Comparison of ENCODE assay signal across 16 cellular contexts in the genomic region with DNA sequence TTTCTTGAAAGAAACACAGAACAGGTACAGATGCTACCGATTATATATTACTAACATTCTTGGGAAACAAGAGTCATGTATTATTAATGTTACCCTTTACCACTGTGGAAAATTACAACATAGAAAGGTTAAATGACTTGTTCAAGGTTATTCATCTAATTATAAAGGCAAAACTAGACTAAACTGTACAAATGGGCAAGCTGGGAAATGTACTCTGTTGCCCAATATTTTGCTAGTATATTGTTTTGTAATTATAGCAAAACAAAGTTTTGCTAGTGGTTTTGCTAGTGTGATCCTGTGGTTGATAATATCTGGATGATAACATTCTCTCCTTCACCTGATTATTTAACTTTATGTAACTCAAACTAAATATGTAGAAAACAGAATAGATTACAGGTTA.
DNase-seq lines count a peak whose midpoint lies in the region; TF ChIP-seq lines count a peak whose summit lies in the region.
"Had no signal": no experiment of that assay in that cellular context is flagged by ENCODE, and none has a peak within 500 bp of the region (broad histone marks: within the 10 kb centered on the region; RNA-seq: fewer than 3 reads in every experiment).

No MANE protein-coding gene starts in this region.

- no peaks in the 10 kb centered on the region for H3K79me2 ChIP-seq in mammary epithelial cell (ENCODE audit: insufficient read depth, low read length)
- H3K79me2 ChIP-seq in neural progenitor cell (ENCODE audit: low read depth) = no peaks in the 10 kb centered on the region

- H3K27ac Mint-ChIP-seq in neural progenitor cell = no peak overlapping the region
- no peak overlapping the region for H3K27ac Mint-ChIP-seq in activated CD4-positive, alpha-beta memory T cell treated with anti-CD3 and anti-CD28 coated beads for 36 hours
- H3K27ac Mint-ChIP-seq: CD4-positive, CD25-positive, alpha-beta regulatory T cell; GM23338 had no signal

- H3K9ac ChIP-seq in mammary epithelial cell (ENCODE audit: insufficient read depth, low read length) = no peak overlapping the region
- no peak overlapping the region for H3K9ac ChIP-seq in neural progenitor cell
- H3K9ac ChIP-seq: BLaER1 treated with 17β-estradiol and CSF1 and Interleukin-3, amounts not matched to agents 10 nM and 100 nM had no signal

- H2AFZ ChIP-seq in mammary epithelial cell (ENCODE audit: low read depth, low read length) (no peak overlapping the region), neural progenitor cell (replicated peaks) (no peak overlapping the region)
- H2AFZ ChIP-seq: GM23338 had no signal

- peaks cover 6% of the 10 kb centered on the region for H3K9me3 Mint-ChIP-seq in neural progenitor cell
- H3K9me3 Mint-ChIP-seq in activated CD4-positive, alpha-beta memory T cell treated with anti-CD3 and anti-CD28 coated beads for 36 hours = peaks cover 9% of the 10 kb centered on the region

- H3K4me1 Mint-ChIP-seq in neural progenitor cell = peaks cover 7% of the 10 kb centered on the region
- H3K4me1 Mint-ChIP-seq in activated CD4-positive, alpha-beta memory T cell treated with anti-CD3 and anti-CD28 coated beads for 36 hours (ENCODE audit: low read depth) = no peaks in the 10 kb centered on the region
- H3K4me1 Mint-ChIP-seq: CD4-positive, CD25-positive, alpha-beta regulatory T cell; GM23338 had no signal

- H3K27me3 ChIP-seq in mammary epithelial cell (ENCODE audit: insufficient read depth, low read length) = no peaks in the 10 kb centered on the region
- no peaks in the 10 kb centered on the region for H3K27me3 ChIP-seq in breast epithelium
- H3K27me3 ChIP-seq in neural progenitor cell = no peaks in the 10 kb centered on the region
- no peaks in the 10 kb centered on the region for H3K27me3 ChIP-seq in tibial artery
- H3K27me3 ChIP-seq: BLaER1 treated with 17β-estradiol and CSF1 and Interleukin-3, amounts not matched to agents 10 nM and 100 nM had no signal

- H3K4me1 ChIP-seq in mammary epithelial cell (ENCODE audit: insufficient read depth, low read length) (no peaks in the 10 kb centered on the region), breast epithelium (no peaks in the 10 kb centered on the region), neural progenitor cell (peaks cover 7% of the 10 kb centered on the region), tibial artery (no peaks in the 10 kb centered on the region)
- H3K4me1 ChIP-seq: BLaER1 treated with 17β-estradiol and CSF1 and Interleukin-3, amounts not matched to agents 10 nM and 100 nM had no signal

- H4K20me1 ChIP-seq in mammary epithelial cell (ENCODE audit: insufficient read depth, low read length) (no peaks in the 10 kb centered on the region), neural progenitor cell (ENCODE audit: low read depth) (no peaks in the 10 kb centered on the region)
- H4K20me1 ChIP-seq: BLaER1 treated with 17β-estradiol and CSF1 and Interleukin-3, amounts not matched to agents 10 nM and 100 nM had no signal

- H3K36me3 ChIP-seq in mammary epithelial cell (ENCODE audit: insufficient read depth, low read length) = no peaks in the 10 kb centered on the region
- no peaks in the 10 kb centered on the region for H3K36me3 ChIP-seq in breast epithelium
- H3K36me3 ChIP-seq in neural progenitor cell = no peaks in the 10 kb centered on the region
- H3K36me3 ChIP-seq in tibial artery = no peaks in the 10 kb centered on the region
- H3K36me3 ChIP-seq: BLaER1 treated with 17β-estradiol and CSF1 and Interleukin-3, amounts not matched to agents 10 nM and 100 nM had no signal

- dilution Hi-C loops in mammary epithelial cell (cut with HindIII; ENCODE audit: low sequenced_read_pairs) = no loop called here

- no peak overlapping the region for H3K4me3 ChIP-seq in mammary epithelial cell (replicated peaks in 1 of 3; ENCODE audit: insufficient read depth in 1 of 3, low read depth in 2 of 3, low read length in 3 of 3)
- H3K4me3 ChIP-seq in breast epithelium = no peak overlapping the region
- no peak overlapping the region for H3K4me3 ChIP-seq in epithelial cell of esophagus (ENCODE audit: low read length)
- no peak overlapping the region for H3K4me3 ChIP-seq in foreskin fibroblast (ENCODE audit: low read depth in 1 of 2, low read length in 2 of 2)
- no peak overlapping the region for H3K4me3 ChIP-seq in neural progenitor cell
- H3K4me3 ChIP-seq in tibial artery = no peak overlapping the region
- H3K4me3 ChIP-seq: BLaER1 treated with 17β-estradiol and CSF1 and Interleukin-3, amounts not matched to agents 10 nM and 100 nM; GM23338 had no signal

- TF ChIP-seq CTCF in mammary epithelial cell (conservative IDR thresholded peaks at IDR 0.05 in 1 of 2, IDR thresholded peaks at IDR 0.05 in 1 of 2; ENCODE audit: extremely low read depth in 1 of 2, insufficient read depth in 1 of 2, low read depth in 1 of 2, low read length in 2 of 2) = no peak
- no peak for TF ChIP-seq CTCF in breast epithelium (IDR thresholded peaks at IDR 0.05)
- TF ChIP-seq CTCF in epithelial cell of esophagus (IDR thresholded peaks at IDR 0.05; ENCODE audit: insufficient read depth, low read depth, low read length, missing control alignments) = no peak
- no peak for TF ChIP-seq CTCF in foreskin fibroblast (IDR thresholded peaks at IDR 0.05; ENCODE audit: low read depth, low read length)
- TF ChIP-seq CTCF in neural progenitor cell (IDR thresholded peaks at IDR 0.05) = no peak
- TF ChIP-seq CTCF in tibial artery (IDR thresholded peaks at IDR 0.05) = no peak

- peaks cover 2% of the 10 kb centered on the region for H3K27me3 Mint-ChIP-seq in neural progenitor cell (ENCODE audit: insufficient read depth, low read depth)
- no peaks in the 10 kb centered on the region for H3K27me3 Mint-ChIP-seq in activated CD4-positive, alpha-beta memory T cell treated with anti-CD3 and anti-CD28 coated beads for 36 hours
- H3K27me3 Mint-ChIP-seq: CD4-positive, CD25-positive, alpha-beta regulatory T cell had no signal

- CTCF ChIA-PET in mammary epithelial cell (lab: Charles Lee; ENCODE audit: low non-redundant PET) = no interaction called here
- CTCF ChIA-PET in activated CD4-positive, alpha-beta memory T cell treated with anti-CD3 and anti-CD28 coated beads for 36 hours (lab: Charles Lee) = no interaction called here

- WGBS in mammary epithelial cell (ENCODE audit: low coverage, missing lambda C conversion rate) = 18% methylated on average over 1 of the region's 1 CpG

- TF ChIP-seq POLR2A in breast epithelium (IDR thresholded peaks at IDR 0.05) = no peak

- BruUV-seq in mammary epithelial cell (replicated peaks; lab: Mats Ljungman, UMichigan) = no TSS peak

- H3K4me2 ChIP-seq in mammary epithelial cell (ENCODE audit: insufficient read depth, low read depth, low read length) = no peak overlapping the region
- H3K4me2 ChIP-seq in neural progenitor cell = no peak overlapping the region
- H3K4me2 ChIP-seq: BLaER1 treated with 17β-estradiol and CSF1 and Interleukin-3, amounts not matched to agents 10 nM and 100 nM; GM23338 had no signal

- H3K36me3 Mint-ChIP-seq in neural progenitor cell = no peaks in the 10 kb centered on the region
- H3K36me3 Mint-ChIP-seq in activated CD4-positive, alpha-beta memory T cell treated with anti-CD3 and anti-CD28 coated beads for 36 hours = no peaks in the 10 kb centered on the region
- H3K36me3 Mint-ChIP-seq: CD4-positive, CD25-positive, alpha-beta regulatory T cell had no signal

- H3K4me3 Mint-ChIP-seq in neural progenitor cell = no peak overlapping the region
- no peak overlapping the region for H3K4me3 Mint-ChIP-seq in activated CD4-positive, alpha-beta memory T cell treated with anti-CD3 and anti-CD28 coated beads for 36 hours
- H3K4me3 Mint-ChIP-seq: CD4-positive, CD25-positive, alpha-beta regulatory T cell; GM23338 had no signal

- no peaks in the 10 kb centered on the region for H3F3A ChIP-seq in neural progenitor cell (ENCODE audit: low read depth)

- in situ Hi-C loops in mammary epithelial cell (cut with MboI; ENCODE audit: low sequenced_read_pairs in 2 of 2) = no loop called here

- H3K27ac ChIP-seq in mammary epithelial cell (ENCODE audit: insufficient read depth, low read depth, low read length) (no peak overlapping the region), breast epithelium (no peak overlapping the region), neural progenitor cell (no peak overlapping the region), tibial artery (no peak overlapping the region)
- H3K27ac ChIP-seq: 22Rv1; BLaER1 treated with 17β-estradiol and CSF1 and Interleukin-3, amounts not matched to agents 10 nM and 100 nM had no signal

- DNase-seq in mammary epithelial cell (peak; percentile 60), breast epithelium (ENCODE audit: low spot score in 2 of 2) (no peak), epithelial cell of esophagus (ENCODE audit: low read depth) (peak; percentile 26), foreskin fibroblast (peak; percentile 33 to 44), neural progenitor cell (ENCODE audit: low spot score) (no peak), kidney glomerular epithelial cell (lab: John Stamatoyannopoulos, UW) (no peak), tibial artery (no peak)
- DNase-seq in activated CD4-positive, alpha-beta memory T cell treated with anti-CD3 and anti-CD28 coated beads for 36 hours = no peak
- DNase-seq: CD4-positive, CD25-positive, alpha-beta regulatory T cell; DMS53; GF-D8; H7; IMR-90 had no signal

- H3K9me3 ChIP-seq in mammary epithelial cell (replicated peaks; ENCODE audit: insufficient read depth, low read length) = no peaks in the 10 kb centered on the region
- no peaks in the 10 kb centered on the region for H3K9me3 ChIP-seq in breast epithelium
- no peaks in the 10 kb centered on the region for H3K9me3 ChIP-seq in neural progenitor cell (ENCODE audit: low read depth)
- H3K9me3 ChIP-seq in tibial artery = no peaks in the 10 kb centered on the region

- intact Hi-C loops in mammary epithelial cell (cut with micrococcal nuclease) (no loop called here), breast epithelium (cut with DNase I; ENCODE audit: low total_unique reads) (no loop called here), tibial artery (cut with DNase I; ENCODE audit: low total_unique reads) (no loop called here)
- intact Hi-C loops in activated CD4-positive, alpha-beta memory T cell treated with anti-CD3 and anti-CD28 coated beads for 36 hours (cut with micrococcal nuclease) = no loop called here

- POLR2A ChIA-PET in activated CD4-positive, alpha-beta memory T cell treated with anti-CD3 and anti-CD28 coated beads for 36 hours (lab: Charles Lee) = no interaction called here

Comparison
In these comparisons a context has a peak if more than half of its experiments do, and no peak if none do; other contexts are left out.
1. DNase-seq: peak in mammary epithelial cell (single experiment), epithelial cell of esophagus (single experiment) and foreskin fibroblast (2 of 2); none in breast epithelium (0 of 2), neural progenitor cell (single experiment), kidney glomerular epithelial cell (single experiment), activated CD4-positive, alpha-beta memory T cell treated with anti-CD3 and anti-CD28 coated beads for 36 hours (single experiment) and tibial artery (0 of 2).